Comparison of ENCODE assay signal across 17 cellular contexts in genomic region chr12:62166525-62166924, GRCh38.
A peak's percentile ranks its signal among the peaks of the same experiment; 100 is the strongest.
DNase-seq lines count a peak whose midpoint lies in the region; ATAC-seq and TF ChIP-seq lines count a peak whose summit lies in the region.
"Had no signal": no experiment of that assay in that cellular context is flagged by ENCODE, and none has a peak within 500 bp of the region (broad histone marks: within the 10 kb centered on the region; RNA-seq: fewer than 3 reads in every experiment).

No MANE protein-coding gene starts in this region.

- peak; percentile 47 for DNase-seq in AG08395 (ENCODE audit: low spot score)
- DNase-seq in GM04504 (ENCODE audit: low read depth), result peak; percentile 47
- DNase-seq in fibroblast of gingiva (ENCODE audit: low read depth), result peak; percentile 72
- DNase-seq in omental fat pad (ENCODE audit: low spot score), result no peak
- no peak for DNase-seq in SHP77 (lab: John Stamatoyannopoulos, UW)
- no peak for DNase-seq in activated CD8-positive, alpha-beta memory T cell treated with anti-CD3 and anti-CD28 coated beads for 24 hours
- DNase-seq: AML-193; CD4-positive, alpha-beta T cell; KG1; NCI-H1436; NCI-H2029 treated with DMSO at 0.1 percent for 48 hours; NCI-H2171 treated with DMSO at 0.1 percent for 48 hours; NCI-H446 treated with DMSO at 0.1 percent for 48 hours; NCI-H748 treated with DMSO at 0.1 percent for 48 hours; PC-3 had no signal

- no peak for TF ChIP-seq CTCF in omental fat pad (IDR thresholded peaks at IDR 0.05)

- ATAC-seq in omental fat pad (ENCODE audit: low FRiP score), result peak; percentile 51
- no peak for ATAC-seq in HG02970 (IDR thresholded peaks at IDR 0.05; ENCODE audit: low FRiP score, unreplicated experiment)
- no peak for ATAC-seq in HG03378 (IDR thresholded peaks at IDR 0.05; ENCODE audit: unreplicated experiment)
- ATAC-seq: PC-3 had no signal

Comparison
In these comparisons a context has a peak if more than half of its experiments do, and no peak if none do; other contexts are left out.
1. DNase-seq: peak in AG08395 (single experiment), GM04504 (single experiment) and fibroblast of gingiva (single experiment); none in omental fat pad (single experiment), SHP77 (0 of 2) and activated CD8-positive, alpha-beta memory T cell treated with anti-CD3 and anti-CD28 coated beads for 24 hours (single experiment).